In the genomic region with DNA sequence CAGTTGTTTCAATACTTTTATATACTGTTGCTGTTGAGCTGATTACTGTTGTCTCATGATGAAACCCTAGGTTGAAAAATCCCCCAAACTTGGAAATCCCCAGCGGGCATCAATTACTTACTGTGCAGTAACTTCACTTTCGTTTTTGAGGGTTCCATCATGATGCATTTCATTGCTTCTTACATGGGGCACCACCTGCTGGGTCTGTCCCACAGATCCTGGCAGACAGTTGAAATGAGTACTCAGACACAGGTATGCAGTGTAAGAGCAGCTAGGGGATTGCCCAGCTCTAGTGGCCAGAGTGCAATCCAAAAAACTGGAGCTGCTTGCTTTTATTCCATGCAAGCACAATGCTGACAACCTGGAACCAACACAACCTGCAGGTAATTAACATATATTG, we compare ENCODE assay signal across 18 cellular contexts.
A peak's percentile ranks its signal among the peaks of the same experiment; 100 is the strongest.
DNase-seq lines count a peak whose midpoint lies in the region; ATAC-seq and TF ChIP-seq lines count a peak whose summit lies in the region.
"Had no signal": no experiment of that assay in that cellular context is flagged by ENCODE, and none has a peak within 500 bp of the region (broad histone marks: within the 10 kb centered on the region; RNA-seq: fewer than 3 reads in every experiment).

No MANE protein-coding gene starts in this region.

- TF ChIP-seq POLR2A in suprapubic skin (IDR thresholded peaks at IDR 0.05) = no peak

- peak; percentile 65 for ATAC-seq in GM21786 (IDR thresholded peaks at IDR 0.05; ENCODE audit: unreplicated experiment)
- ATAC-seq in stimulated activated effector memory CD8-positive, alpha-beta T cell treated with anti-CD3 and anti-CD28 coated beads, Interleukin-12 subunit alpha, Interleukin-12 subunit beta, amount 100 ng/mL, for 72 hours = peak; percentile 89

- peaks cover 9% of the 10 kb centered on the region for H3K9me3 Mint-ChIP-seq in stimulated activated effector memory CD8-positive, alpha-beta T cell treated with anti-CD3 and anti-CD28 coated beads, Interleukin-12 subunit alpha, Interleukin-12 subunit beta, amount 100 ng/mL, for 72 hours

- peaks cover 14% of the 10 kb centered on the region for H3K4me1 Mint-ChIP-seq in stimulated activated effector memory CD8-positive, alpha-beta T cell treated with anti-CD3 and anti-CD28 coated beads, Interleukin-12 subunit alpha, Interleukin-12 subunit beta, amount 100 ng/mL, for 72 hours

- no peak for TF ChIP-seq EP300 in suprapubic skin (IDR thresholded peaks at IDR 0.05)

- TF ChIP-seq CTCF in OCI-LY3 (IDR thresholded peaks at IDR 0.05; ENCODE audit: low read depth, low read length) (no peak), suprapubic skin (IDR thresholded peaks at IDR 0.05) (no peak)

- H2AFZ ChIP-seq in OCI-LY3 (ENCODE audit: low read depth, low read length) = no peak overlapping the region

- H3K9me3 ChIP-seq in OCI-LY3 (ENCODE audit: insufficient read depth, low read length) = peaks cover 38% of the 10 kb centered on the region
- peaks cover 3% of the 10 kb centered on the region for H3K9me3 ChIP-seq in suprapubic skin
- H3K9me3 ChIP-seq: esophagus muscularis mucosa, thyroid gland had no signal

- no peak overlapping the region for H3K4me3 Mint-ChIP-seq in stimulated activated effector memory CD8-positive, alpha-beta T cell treated with anti-CD3 and anti-CD28 coated beads, Interleukin-12 subunit alpha, Interleukin-12 subunit beta, amount 100 ng/mL, for 72 hours
- H3K4me3 Mint-ChIP-seq: IgD-negative memory B cell had no signal

- H3K27ac Mint-ChIP-seq in stimulated activated effector memory CD8-positive, alpha-beta T cell treated with anti-CD3 and anti-CD28 coated beads, Interleukin-12 subunit alpha, Interleukin-12 subunit beta, amount 100 ng/mL, for 72 hours = no peak overlapping the region

- no peaks in the 10 kb centered on the region for H3K36me3 Mint-ChIP-seq in stimulated activated effector memory CD8-positive, alpha-beta T cell treated with anti-CD3 and anti-CD28 coated beads, Interleukin-12 subunit alpha, Interleukin-12 subunit beta, amount 100 ng/mL, for 72 hours
- H3K36me3 Mint-ChIP-seq: IgD-negative memory B cell had no signal

- peak overlapping the region; percentile 67 for H3K27ac ChIP-seq in OCI-LY3 (ENCODE audit: low read length)
- no peak overlapping the region for H3K27ac ChIP-seq in suprapubic skin
- H3K27ac ChIP-seq: esophagus muscularis mucosa, SJSA1, thyroid gland had no signal

- no peaks in the 10 kb centered on the region for H3K79me2 ChIP-seq in OCI-LY3 (ENCODE audit: low read length)

- DNase-seq in stimulated activated CD4-positive, alpha-beta T cell treated with anti-CD3 and anti-CD28 coated beads, Interleukin-1b, Interleukin-23, amount 100 ng/mL, for 48 hours = peak; percentile 9
- DNase-seq in stimulated activated CD4-positive, alpha-beta T cell treated with anti-CD3 and anti-CD28 coated beads, Interleukin-2, amount 100 ng/mL, for 48 hours = no peak
- peak in 1 of 2 donors; percentile 48 for DNase-seq in stimulated activated effector memory CD8-positive, alpha-beta T cell treated with anti-CD3 and anti-CD28 coated beads, Interleukin-12 subunit alpha, Interleukin-12 subunit beta, amount 100 ng/mL, for 72 hours (ENCODE audit: low spot score in 2 of 2)
- no peak for DNase-seq in suprapubic skin (ENCODE audit: low spot score in 2 of 2)
- DNase-seq in DMS 273 treated with DMSO at 0.1 percent for 48 hours (lab: John Stamatoyannopoulos, UW) = no peak
- no peak for DNase-seq in activated effector memory CD4-positive, alpha-beta T cell treated with anti-CD3 and anti-CD28 coated beads, Interleukin-2, amount 50 U/mL, for 16 hours
- DNase-seq: activated CD4-positive, CD25-positive, alpha-beta regulatory T cell treated with anti-CD3 and anti-CD28 coated beads, Interleukin-2, amount 50 U/mL, for 72 hours; glutamatergic neuron; NCI-H2081; NCI-H524; stimulated activated CD4-positive, alpha-beta T cell treated with anti-CD3 and anti-CD28 coated beads, Interleukin-4, amount 100 ng/mL, for 4 hours; stimulated activated CD8-positive, alpha-beta memory T cell treated with anti-CD3 and anti-CD28 coated beads, Interleukin-4, amount 100 ng/mL, for 48 hours; thyroid gland had no signal

- peak overlapping the region; percentile 3; the same call in 1 of the 2 replicates for H3K4me2 ChIP-seq in OCI-LY3 (ENCODE audit: low read length)

- no peaks in the 10 kb centered on the region for H3K27me3 ChIP-seq in OCI-LY3 (ENCODE audit: low read depth, low read length)
- H3K27me3 ChIP-seq in suprapubic skin = no peaks in the 10 kb centered on the region
- H3K27me3 ChIP-seq: esophagus muscularis mucosa, SJSA1, thyroid gland had no signal

- no peaks in the 10 kb centered on the region for H4K20me1 ChIP-seq in OCI-LY3 (ENCODE audit: insufficient read depth, low read length)

- H3K36me3 ChIP-seq in OCI-LY3 (replicated peaks; ENCODE audit: low read depth, low read length) (peaks cover 2% of the 10 kb centered on the region), suprapubic skin (no peaks in the 10 kb centered on the region)
- H3K36me3 ChIP-seq: esophagus muscularis mucosa, SJSA1, thyroid gland had no signal

- no peak overlapping the region; the same call in 1 of the 2 replicates for H3K9ac ChIP-seq in OCI-LY3 (ENCODE audit: low read length)

- H3K4me1 ChIP-seq in OCI-LY3 (ENCODE audit: low read length) = peaks cover 9% of the 10 kb centered on the region; the same call in 1 of the 2 replicates
- no peaks in the 10 kb centered on the region for H3K4me1 ChIP-seq in suprapubic skin
- H3K4me1 ChIP-seq: esophagus muscularis mucosa, SJSA1, thyroid gland had no signal

- H3K4me3 ChIP-seq in OCI-LY3 (ENCODE audit: low read length) (no peak overlapping the region), suprapubic skin (no peak overlapping the region)
- H3K4me3 ChIP-seq: esophagus muscularis mucosa, SJSA1, thyroid gland had no signal

- 75% methylated on average over 2 of the region's 2 CpGs for WGBS in suprapubic skin
